8 cellular contexts compared by ENCODE assay signal in genomic region chr11:67270256-67271211, GRCh38. TPM values are rescaled to one million over a fixed set of nuclear protein-coding genes. Genes with fewer than 3 reads are reported as not detected.
A peak's percentile ranks its signal among the peaks of the same experiment; 100 is the strongest.
DNase-seq lines count a peak whose midpoint lies in the region; ATAC-seq and TF ChIP-seq lines count a peak whose summit lies in the region.

No MANE protein-coding gene starts in this region.

- no peak for TF ChIP-seq POLR2A in NB4 (IDR thresholded peaks at IDR 0.05; ENCODE audit: extremely low read depth, insufficient read length)

- peaks cover 80% of the 10 kb centered on the region for H3K4me1 ChIP-seq in CD8-positive, alpha-beta T cell (ENCODE audit: insufficient read depth, low read length)
- H3K4me1 ChIP-seq in left lung (peaks cover 66 to 89% of the 10 kb centered on the region in 2 donors), thoracic aorta (ENCODE audit: control insufficient read depth in 1 of 2, low read depth in 2 of 2) (peaks cover 72 to 93% of the 10 kb centered on the region in 2 donors)

- H3K27me3 Mint-ChIP-seq in CD8-positive, alpha-beta T cell (ENCODE audit: low read depth): no peaks in the 10 kb centered on the region

- TF ChIP-seq CTCF in CD8-positive, alpha-beta T cell (IDR thresholded peaks at IDR 0.05): no peak
- TF ChIP-seq CTCF in NB4 (IDR thresholded peaks at IDR 0.05; ENCODE audit: low read depth, low read length): no peak
- no peak for TF ChIP-seq CTCF in cardiac fibroblast (IDR thresholded peaks at IDR 0.05; ENCODE audit: low read depth, low read length)
- no peak for TF ChIP-seq CTCF in left lung (IDR thresholded peaks at IDR 0.05)
- no peak for TF ChIP-seq CTCF in thoracic aorta (IDR thresholded peaks at IDR 0.05)

- peak overlapping the region; percentile 85 for H3K4me3 ChIP-seq in CD8-positive, alpha-beta T cell (ENCODE audit: low read depth, low read length)
- H3K4me3 ChIP-seq in NB4 (ENCODE audit: low read depth, low read length): peak overlapping the region; percentile 89
- H3K4me3 ChIP-seq in cardiac fibroblast (replicated peaks in 1 of 2; ENCODE audit: low read depth in 2 of 2, low read length in 2 of 2): peak overlapping the region; percentile 17 to 28
- H3K4me3 ChIP-seq in left lung: peak overlapping the region in 1 of 2 donors; percentile 76
- peak overlapping the region; percentile 90 for H3K4me3 ChIP-seq in thoracic aorta

- no peaks in the 10 kb centered on the region for H3K9me3 Mint-ChIP-seq in CD8-positive, alpha-beta T cell

- peaks cover 20% of the 10 kb centered on the region for H3K36me3 ChIP-seq in CD8-positive, alpha-beta T cell (ENCODE audit: insufficient read depth, low read length)
- H3K36me3 ChIP-seq in left lung: peaks cover 0 to 35% of the 10 kb centered on the region in 2 donors
- no peaks in the 10 kb centered on the region for H3K36me3 ChIP-seq in thoracic aorta

- POLR2A ChIA-PET in CD8-positive, alpha-beta T cell (lab: Charles Lee): interaction anchor here (1.0 to 15.2 kb wide), 14 partner anchors 7 to 216 kb away, joined by 3 to 426 read pairs (median 4); partner anchors contain the start of genes ANKRD13D, PTPRCAP and SSH3
- POLR2A ChIA-PET in HEK293T (lab: Yijun Ruan, JAX): interaction anchor here (0.7 to 1.5 kb wide), 2 partner anchors 18 to 47 kb away, joined by 3 to 4 read pairs; partner anchors contain the start of gene ANKRD13D

- peak in 1 of 7 experiments; percentile 26 for DNase-seq in CD8-positive, alpha-beta T cell
- peak; percentile 96 for DNase-seq in NB4 (ENCODE audit: low read depth)
- DNase-seq in cardiac fibroblast (ENCODE audit: low read depth in 2 of 2): peak in 1 of 2 donors; percentile 45
- peak; percentile 77 to 87 for DNase-seq in left lung
- DNase-seq in thoracic aorta (ENCODE audit: low spot score): no peak
- DNase-seq in stimulated activated CD4-positive, alpha-beta T cell treated with anti-CD3 and anti-CD28 coated beads, Interleukin-4, amount 100 ng/mL, for 4 hours: no peak
- no peak for DNase-seq in NCI-H2196 treated with DMSO at 0.1 percent for 48 hours (lab: John Stamatoyannopoulos, UW; ENCODE audit: unreplicated experiment)
- DNase-seq in HEK293T (ENCODE audit: extremely low spot score): no peak

- no peaks in the 10 kb centered on the region for H3K27me3 ChIP-seq in CD8-positive, alpha-beta T cell (ENCODE audit: insufficient read depth, low read length)
- H3K27me3 ChIP-seq in left lung (no peaks in the 10 kb centered on the region), thoracic aorta (replicated peaks; ENCODE audit: insufficient read depth) (no peaks in the 10 kb centered on the region)

- peaks cover 77% of the 10 kb centered on the region for H3K4me1 Mint-ChIP-seq in CD8-positive, alpha-beta T cell (ENCODE audit: low read depth)

- peak overlapping the region; percentile 94 for H3K4me3 Mint-ChIP-seq in CD8-positive, alpha-beta T cell

- CTCF ChIA-PET in CD8-positive, alpha-beta T cell (lab: Charles Lee): interaction anchor here (0.6 to 7.5 kb wide), 10 partner anchors 12 to 116 kb away, joined by 3 to 77 read pairs (median 3); partner anchors contain the start of genes ANKRD13D and SSH3
- CTCF ChIA-PET in HEK293T (lab: Yijun Ruan, JAX): no interaction called here

- peaks cover 57% of the 10 kb centered on the region for H3K36me3 Mint-ChIP-seq in CD8-positive, alpha-beta T cell

- no peaks in the 10 kb centered on the region for H3K9me3 ChIP-seq in CD8-positive, alpha-beta T cell (ENCODE audit: low read length)
- H3K9me3 ChIP-seq in left lung: no peaks in the 10 kb centered on the region
- H3K9me3 ChIP-seq in thoracic aorta: no peaks in the 10 kb centered on the region

- no peak for ATAC-seq in CD8-positive, alpha-beta T cell
- ATAC-seq in left lung (peak; percentile 21), thoracic aorta (ENCODE audit: insufficient number of reproducible peaks, low FRiP score, low read depth) (no peak)

- peak overlapping the region; percentile 58 for H3K27ac ChIP-seq in CD8-positive, alpha-beta T cell (ENCODE audit: low read depth, low read length)
- H3K27ac ChIP-seq in left lung: peak overlapping the region; percentile 66 to 100
- H3K27ac ChIP-seq in thoracic aorta: peak overlapping the region; percentile 56 to 74

- peak overlapping the region; percentile 95 for H3K27ac Mint-ChIP-seq in CD8-positive, alpha-beta T cell

- intact Hi-C loops in CD8-positive, alpha-beta T cell (cut with DNase I, micrococcal nuclease): no loop called here
- intact Hi-C loops in left lung (cut with DNase I): no loop called here

TF ChIP-seq in HEK293T, 16 proteins besides CTCF, POLR2A, EP300 and RAD21:
- TF ChIP-seq ELF4 (IDR thresholded peaks at IDR 0.05): no peak
- no peak for TF ChIP-seq BHLHE40 (IDR thresholded peaks at IDR 0.05; ENCODE audit: borderline replicate concordance)
- no peak for TF ChIP-seq LEF1 (IDR thresholded peaks at IDR 0.05; ENCODE audit: borderline replicate concordance)
- no peak for TF ChIP-seq HDGF (IDR thresholded peaks at IDR 0.05; ENCODE audit: borderline replicate concordance)
- TF ChIP-seq FOXK2 (IDR thresholded peaks at IDR 0.05): no peak
- TF ChIP-seq ARNT (IDR thresholded peaks at IDR 0.05): no peak
- TF ChIP-seq FOXA1 (IDR thresholded peaks at IDR 0.05): no peak
- no peak for TF ChIP-seq L3MBTL2 (conservative IDR thresholded peaks at IDR 0.05)
- TF ChIP-seq ZNF384 (IDR thresholded peaks at IDR 0.05): no peak
- TF ChIP-seq NFRKB (IDR thresholded peaks at IDR 0.05): no peak
- TF ChIP-seq PKNOX1 (IDR thresholded peaks at IDR 0.05): no peak
- no peak for TF ChIP-seq SUZ12 (IDR thresholded peaks at IDR 0.05)
- TF ChIP-seq SP1 (IDR thresholded peaks at IDR 0.05): no peak
- no peak for TF ChIP-seq TARDBP (IDR thresholded peaks at IDR 0.05)

RNA-seq across cellular contexts. Expression of gene GRK2, which starts 4.3 kb away (rescaled TPM):
- 100 to 1,000 TPM; 356 to 371 TPM for total RNA-seq in CD8-positive, alpha-beta T cell
- total RNA-seq in left lung (100 to 1,000 TPM in 1 of 2 donors, 10 to 100 TPM in 1; 55.2 to 118 TPM), thoracic aorta (10 to 100 TPM; 72.8 to 85.2 TPM)

RNA-seq across cellular contexts. Expression of gene ANKRD13D, which starts 18.6 kb away (rescaled TPM):
- 100 to 1,000 TPM; 152 TPM for total RNA-seq in CD8-positive, alpha-beta T cell
- total RNA-seq in left lung (10 to 100 TPM; 48.0 to 81.2 TPM), thoracic aorta (100 to 1,000 TPM in 1 of 2 donors, 10 to 100 TPM in 1; 66.6 to 101 TPM)

RNA-seq across cellular contexts. Expression of gene SSH3, which starts 32.8 kb away (rescaled TPM):
- 1 to 10 TPM; 5.9 to 9.9 TPM for total RNA-seq in CD8-positive, alpha-beta T cell
- total RNA-seq in left lung: 10 to 100 TPM; 28.7 to 44.9 TPM
- 10 to 100 TPM; 39.4 to 59.0 TPM for total RNA-seq in thoracic aorta

Comparison
In these comparisons a context has a peak if more than half of its experiments do, and no peak if none do; other contexts are left out.
1. DNase-seq: peak in NB4 (single experiment) and left lung (2 of 2); none in thoracic aorta (single experiment), stimulated activated CD4-positive, alpha-beta T cell treated with anti-CD3 and anti-CD28 coated beads, Interleukin-4, amount 100 ng/mL, for 4 hours (0 of 2), NCI-H2196 treated with DMSO at 0.1 percent for 48 hours (single experiment) and HEK293T (single experiment).
2. Peak in every context shown above with its lines, with median percentiles within 50 percentile points of each other: H3K27ac ChIP-seq.